Comparison of ENCODE assay signal across 8 cellular contexts in the genomic region with DNA sequence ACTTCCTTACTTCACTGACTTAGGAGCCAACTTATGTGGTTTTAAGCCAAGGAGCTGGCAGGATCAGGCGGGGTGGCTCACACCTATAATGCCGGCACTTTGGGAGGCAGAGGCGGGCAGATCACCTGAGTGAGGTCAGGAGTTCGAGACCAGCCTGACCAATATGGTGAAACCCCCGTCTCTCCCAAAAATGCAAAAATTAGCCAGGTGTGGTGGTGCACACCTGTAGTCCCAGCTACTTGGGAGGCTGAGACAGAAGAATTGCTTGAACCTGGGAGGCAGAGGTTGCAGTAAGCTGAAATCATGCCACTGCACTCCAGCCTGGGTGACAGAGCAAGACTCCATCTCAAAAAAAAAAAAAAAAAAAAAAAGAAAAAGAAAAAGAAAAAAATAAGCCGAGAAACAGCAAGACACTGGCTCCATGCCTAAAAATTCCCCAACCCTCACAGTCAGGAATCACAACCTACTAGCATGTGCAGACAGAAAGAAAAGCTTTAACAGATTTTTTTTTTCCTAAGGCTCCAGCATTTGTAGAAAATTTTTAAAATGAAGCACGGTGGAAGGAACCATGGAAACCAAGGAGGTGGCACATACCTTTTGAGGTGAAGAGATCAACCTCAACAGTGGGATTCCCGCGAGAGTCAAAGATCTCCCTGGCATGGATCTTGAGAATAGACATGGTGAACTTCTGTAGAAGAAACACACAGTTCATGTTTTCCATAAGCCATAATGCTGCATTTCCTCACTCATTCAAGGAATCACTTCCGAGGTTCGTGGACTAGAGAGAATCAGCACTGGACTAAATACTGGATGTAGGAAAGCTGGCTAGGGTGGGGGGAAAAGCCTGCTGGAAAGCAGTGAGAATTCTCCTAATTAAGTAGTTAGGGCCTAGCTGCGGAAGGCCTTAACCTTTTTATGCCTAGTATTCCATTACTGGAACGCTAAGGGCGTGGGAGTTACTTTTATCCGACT. TPM values are rescaled to one million over a fixed set of nuclear protein-coding genes. Genes with fewer than 3 reads are reported as not detected.
DNase-seq lines count a peak whose midpoint lies in the region; ATAC-seq, FAIRE-seq and TF ChIP-seq lines count a peak whose summit lies in the region.

No MANE protein-coding gene starts in this region.

- no peak for TF ChIP-seq EP300 in suprapubic skin (IDR thresholded peaks at IDR 0.05)

- peaks cover 60% of the 10 kb centered on the region for H4K20me1 ChIP-seq in hepatocyte (ENCODE audit: insufficient read depth, poor library complexity, severe bottlenecking)

- H2AFZ ChIP-seq in hepatocyte, result no peak overlapping the region

- TF ChIP-seq POLR2A in suprapubic skin (IDR thresholded peaks at IDR 0.05), result no peak

- H3K36me3 ChIP-seq in hepatocyte (replicated peaks; ENCODE audit: insufficient read depth, low read depth) (peaks cover 6% of the 10 kb centered on the region), suprapubic skin (peaks cover 35% of the 10 kb centered on the region)

- peaks cover 77% of the 10 kb centered on the region for H3K79me2 ChIP-seq in hepatocyte

- TF ChIP-seq CTCF in hepatocyte (IDR thresholded peaks at IDR 0.05; ENCODE audit: poor library complexity) (no peak), suprapubic skin (IDR thresholded peaks at IDR 0.05) (no peak)

- 91% methylated on average over 15 of the region's 15 CpGs for WGBS in hepatocyte (ENCODE audit: low lambda C conversion rate, missing lambda C conversion rate)
- WGBS in suprapubic skin, result 70% methylated on average over 15 of the region's 15 CpGs

- H3K27ac Mint-ChIP-seq in activated CD4-positive, alpha-beta T cell treated with anti-CD3 and anti-CD28 coated beads, Interleukin-2, amount 10 ng/mL, durations not matched to agents 24 days and 14 days, result peak overlapping the region; percentile 100
- H3K27ac Mint-ChIP-seq in activated T-helper 1 cell treated with anti-CD3 and anti-CD28 coated beads, Interleukin-12 subunit alpha, Interleukin-12 subunit beta, Interleukin-2, Interleukin-4 antibody, amounts not matched to agents 30 ng/mL and 10 ng/mL and 1 ng/mL, durations not matched to agents 14 hours and 24 hours and 36 hours, result peak overlapping the region; percentile 100

- H3K27me3 ChIP-seq in hepatocyte, result no peaks in the 10 kb centered on the region
- H3K27me3 ChIP-seq in suprapubic skin, result no peaks in the 10 kb centered on the region

- no peaks in the 10 kb centered on the region for H3K9me3 ChIP-seq in hepatocyte (ENCODE audit: low read depth)
- H3K9me3 ChIP-seq in suprapubic skin, result no peaks in the 10 kb centered on the region

- DNase-seq in activated CD4-positive, alpha-beta T cell treated with anti-CD3 and anti-CD28 coated beads, Interleukin-2, amount 10 ng/mL, durations not matched to agents 24 days and 14 days, result no peak
- no peak for DNase-seq in activated CD4-positive, alpha-beta T cell treated with anti-CD3 and anti-CD28 coated beads for 4 hours
- no peak for DNase-seq in activated T-helper 1 cell treated with anti-CD3 and anti-CD28 coated beads, Interleukin-12 subunit alpha, Interleukin-12 subunit beta, Interleukin-2, Interleukin-4 antibody, amounts not matched to agents 30 ng/mL and 10 ng/mL and 1 ng/mL, durations not matched to agents 14 hours and 24 hours and 36 hours (ENCODE audit: low spot score)
- DNase-seq in hepatocyte (ENCODE audit: low spot score) (no peak), suprapubic skin (ENCODE audit: low spot score in 2 of 2) (no peak), COR-L47 (lab: John Stamatoyannopoulos, UW) (no peak), GM19239 (ENCODE audit: insufficient read length, low spot score) (no peak)

- H3K36me3 Mint-ChIP-seq in activated CD4-positive, alpha-beta T cell treated with anti-CD3 and anti-CD28 coated beads, Interleukin-2, amount 10 ng/mL, durations not matched to agents 24 days and 14 days (ENCODE audit: low read depth), result peaks cover 93% of the 10 kb centered on the region
- peaks cover 80% of the 10 kb centered on the region for H3K36me3 Mint-ChIP-seq in activated T-helper 1 cell treated with anti-CD3 and anti-CD28 coated beads, Interleukin-12 subunit alpha, Interleukin-12 subunit beta, Interleukin-2, Interleukin-4 antibody, amounts not matched to agents 30 ng/mL and 10 ng/mL and 1 ng/mL, durations not matched to agents 14 hours and 24 hours and 36 hours (ENCODE audit: low read depth)

- H3K27me3 Mint-ChIP-seq in activated CD4-positive, alpha-beta T cell treated with anti-CD3 and anti-CD28 coated beads, Interleukin-2, amount 10 ng/mL, durations not matched to agents 24 days and 14 days, result no peaks in the 10 kb centered on the region
- H3K27me3 Mint-ChIP-seq in activated T-helper 1 cell treated with anti-CD3 and anti-CD28 coated beads, Interleukin-12 subunit alpha, Interleukin-12 subunit beta, Interleukin-2, Interleukin-4 antibody, amounts not matched to agents 30 ng/mL and 10 ng/mL and 1 ng/mL, durations not matched to agents 14 hours and 24 hours and 36 hours (ENCODE audit: insufficient read depth), result peaks cover 2% of the 10 kb centered on the region

- peaks cover 56% of the 10 kb centered on the region for H3K4me1 Mint-ChIP-seq in activated CD4-positive, alpha-beta T cell treated with anti-CD3 and anti-CD28 coated beads, Interleukin-2, amount 10 ng/mL, durations not matched to agents 24 days and 14 days
- peaks cover 70% of the 10 kb centered on the region for H3K4me1 Mint-ChIP-seq in activated T-helper 1 cell treated with anti-CD3 and anti-CD28 coated beads, Interleukin-12 subunit alpha, Interleukin-12 subunit beta, Interleukin-2, Interleukin-4 antibody, amounts not matched to agents 30 ng/mL and 10 ng/mL and 1 ng/mL, durations not matched to agents 14 hours and 24 hours and 36 hours (ENCODE audit: low read depth)

- peaks cover 61% of the 10 kb centered on the region for H3K4me1 ChIP-seq in hepatocyte (ENCODE audit: insufficient read depth)
- H3K4me1 ChIP-seq in suprapubic skin, result peaks cover 81% of the 10 kb centered on the region

- H3K4me3 ChIP-seq in hepatocyte, result no peak overlapping the region
- peak overlapping the region; percentile 11 for H3K4me3 ChIP-seq in suprapubic skin

- FAIRE-seq in GM19239 (lab: Jason Lieb, UNC), result no peak

- peak overlapping the region; percentile 89 for H3K4me2 ChIP-seq in hepatocyte

- no peak for ATAC-seq in HG03135 (IDR thresholded peaks at IDR 0.05; ENCODE audit: unreplicated experiment)

- no peaks in the 10 kb centered on the region for H3K9me2 ChIP-seq in hepatocyte (replicated peaks; ENCODE audit: insufficient read depth)

- H3K9me3 Mint-ChIP-seq in activated CD4-positive, alpha-beta T cell treated with anti-CD3 and anti-CD28 coated beads, Interleukin-2, amount 10 ng/mL, durations not matched to agents 24 days and 14 days, result no peaks in the 10 kb centered on the region
- H3K9me3 Mint-ChIP-seq in activated T-helper 1 cell treated with anti-CD3 and anti-CD28 coated beads, Interleukin-12 subunit alpha, Interleukin-12 subunit beta, Interleukin-2, Interleukin-4 antibody, amounts not matched to agents 30 ng/mL and 10 ng/mL and 1 ng/mL, durations not matched to agents 14 hours and 24 hours and 36 hours, result no peaks in the 10 kb centered on the region

- H3K27ac ChIP-seq in hepatocyte (peak overlapping the region; percentile 98), suprapubic skin (peak overlapping the region; percentile 71)

- H3K4me3 Mint-ChIP-seq in activated CD4-positive, alpha-beta T cell treated with anti-CD3 and anti-CD28 coated beads, Interleukin-2, amount 10 ng/mL, durations not matched to agents 24 days and 14 days, result peak overlapping the region; percentile 92
- peak overlapping the region; percentile 99 for H3K4me3 Mint-ChIP-seq in activated T-helper 1 cell treated with anti-CD3 and anti-CD28 coated beads, Interleukin-12 subunit alpha, Interleukin-12 subunit beta, Interleukin-2, Interleukin-4 antibody, amounts not matched to agents 30 ng/mL and 10 ng/mL and 1 ng/mL, durations not matched to agents 14 hours and 24 hours and 36 hours

- intact Hi-C loops in activated CD4-positive, alpha-beta T cell treated with anti-CD3 and anti-CD28 coated beads, Interleukin-2, amount 10 ng/mL, durations not matched to agents 24 days and 14 days (cut with micrococcal nuclease), result loop anchor here (5.0 kb wide), 4 partner anchors 98 to 553 kb away; no protein-coding TSS in a partner anchor
- intact Hi-C loops in activated T-helper 1 cell treated with anti-CD3 and anti-CD28 coated beads, Interleukin-12 subunit alpha, Interleukin-12 subunit beta, Interleukin-2, Interleukin-4 antibody, amounts not matched to agents 30 ng/mL and 10 ng/mL and 1 ng/mL, durations not matched to agents 14 hours and 24 hours and 36 hours (cut with micrococcal nuclease), result loop anchor here (5.0 kb wide), 1 partner anchor 57 kb away; a partner anchor contains a TSS

RNA-seq across cellular contexts. Expression of a gene that starts 4.0 kb away (rescaled TPM):
- 3,899 and 3,999 TPM in 2 replicates for total RNA-seq in activated CD4-positive, alpha-beta T cell treated with anti-CD3 and anti-CD28 coated beads, Interleukin-2, amount 10 ng/mL, durations not matched to agents 24 days and 14 days
- total RNA-seq in activated T-helper 1 cell treated with anti-CD3 and anti-CD28 coated beads, Interleukin-12 subunit alpha, Interleukin-12 subunit beta, Interleukin-2, Interleukin-4 antibody, amounts not matched to agents 30 ng/mL and 10 ng/mL and 1 ng/mL, durations not matched to agents 14 hours and 24 hours and 36 hours, result 3,370 and 3,388 TPM in 2 replicates
- 580 and 659 TPM in 2 replicates for total RNA-seq in hepatocyte
- polyA plus RNA-seq in hepatocyte, result 868 and 876 TPM in 2 replicates
- 100 to 1,000 TPM; 406 to 694 (median 578) TPM for total RNA-seq in suprapubic skin

RNA-seq across cellular contexts. Expression of a gene that starts 57.1 kb away (rescaled TPM):
- 69.3 and 85.6 TPM in 2 replicates for total RNA-seq in activated CD4-positive, alpha-beta T cell treated with anti-CD3 and anti-CD28 coated beads, Interleukin-2, amount 10 ng/mL, durations not matched to agents 24 days and 14 days
- 82.0 and 90.9 TPM in 2 replicates for total RNA-seq in activated T-helper 1 cell treated with anti-CD3 and anti-CD28 coated beads, Interleukin-12 subunit alpha, Interleukin-12 subunit beta, Interleukin-2, Interleukin-4 antibody, amounts not matched to agents 30 ng/mL and 10 ng/mL and 1 ng/mL, durations not matched to agents 14 hours and 24 hours and 36 hours
- total RNA-seq in hepatocyte (39.8 and 46.0 TPM in 2 replicates), suprapubic skin (100 to 1,000 TPM in 2 of 4 donors, 10 to 100 TPM in 2; 43.4 to 113 (median 83.3) TPM)
- polyA plus RNA-seq in hepatocyte, result 62.8 and 74.3 TPM in 2 replicates
